10 cellular contexts compared by ENCODE assay signal in genomic region chr11:65921033-65921555, GRCh38. TPM values are rescaled to one million over a fixed set of nuclear protein-coding genes. Genes with fewer than 3 reads are reported as not detected.
DNase-seq lines count a peak whose midpoint lies in the region; TF ChIP-seq lines count a peak whose summit lies in the region.
"Had no signal": no experiment of that assay in that cellular context is flagged by ENCODE, and none has a peak within 500 bp of the region (broad histone marks: within the 10 kb centered on the region; RNA-seq: fewer than 3 reads in every experiment).

No MANE protein-coding gene starts in this region.

- DNase-seq in Calu3 = no peak
- no peak for DNase-seq in PC-9
- DNase-seq in endothelial cell (ENCODE audit: low spot score) = no peak
- no peak for DNase-seq in stimulated activated CD4-positive, alpha-beta T cell treated with anti-CD3 and anti-CD28 coated beads, Interleukin-4, amount 100 ng/mL, for 1 hour
- no peak for DNase-seq in T1000 (lab: John Stamatoyannopoulos, UW)
- DNase-seq in nephron progenitor cell = no peak
- DNase-seq: NCI-H446 treated with DMSO at 0.1 percent for 48 hours, thyroid gland had no signal

- H3K27me3 Mint-ChIP-seq in Calu3 (ENCODE audit: unreplicated experiment) (no peaks in the 10 kb centered on the region), endothelial cell (ENCODE audit: unreplicated experiment) (peaks cover 7% of the 10 kb centered on the region), nephron progenitor cell (ENCODE audit: low read depth, poor library complexity) (no peaks in the 10 kb centered on the region)

- TF ChIP-seq CTCF in Calu3 (IDR thresholded peaks at IDR 0.05; ENCODE audit: unreplicated experiment) = no peak
- no peak for TF ChIP-seq CTCF in PC-9 (conservative IDR thresholded peaks at IDR 0.05)
- no peak for TF ChIP-seq CTCF in endothelial cell (IDR thresholded peaks at IDR 0.05; ENCODE audit: unreplicated experiment)
- no peak for TF ChIP-seq CTCF in parathyroid adenoma (IDR thresholded peaks at IDR 0.05)
- TF ChIP-seq CTCF in nephron progenitor cell (IDR thresholded peaks at IDR 0.05) = no peak

- H3K4me2 ChIP-seq in PC-9 = peak overlapping the region; percentile 94
- H3K4me2 ChIP-seq in parathyroid adenoma (ENCODE audit: low read length) = peak overlapping the region; percentile 61

- BruUV-seq in Calu3 (replicated peaks; lab: Mats Ljungman, UMichigan) = no TSS peak
- BruUV-seq in PC-9 (replicated peaks; lab: Mats Ljungman, UMichigan) = no TSS peak

- no peaks in the 10 kb centered on the region for H4K20me1 ChIP-seq in PC-9 (ENCODE audit: insufficient read depth)

- H3K79me2 ChIP-seq in PC-9 (ENCODE audit: low read depth) (peaks cover 40% of the 10 kb centered on the region), parathyroid adenoma (peaks cover 2% of the 10 kb centered on the region)

- H3K9me2 ChIP-seq in PC-9 (ENCODE audit: insufficient read depth) = no peaks in the 10 kb centered on the region

- H3K27ac ChIP-seq in PC-9 (no peak overlapping the region), parathyroid adenoma (no peak overlapping the region)

- intact Hi-C loops in Calu3 (cut with micrococcal nuclease; ENCODE audit: unreplicated experiment) = no loop called here
- intact Hi-C loops in PC-9 (cut with micrococcal nuclease; ENCODE audit: unreplicated experiment) = no loop called here

- H3K9me3 Mint-ChIP-seq in Calu3 (ENCODE audit: low read depth, unreplicated experiment) (no peaks in the 10 kb centered on the region), endothelial cell (ENCODE audit: unreplicated experiment) (no peaks in the 10 kb centered on the region), nephron progenitor cell (no peaks in the 10 kb centered on the region)

- peaks cover 38% of the 10 kb centered on the region; the same call in 1 of the 2 replicates for H3F3A ChIP-seq in PC-9 (ENCODE audit: insufficient read depth, low read depth)

- H3K4me1 Mint-ChIP-seq in Calu3 (ENCODE audit: low read depth, unreplicated experiment) = peaks cover 20% of the 10 kb centered on the region
- H3K4me1 Mint-ChIP-seq in endothelial cell (ENCODE audit: unreplicated experiment) = peaks cover 6% of the 10 kb centered on the region
- peaks cover 21% of the 10 kb centered on the region for H3K4me1 Mint-ChIP-seq in nephron progenitor cell

- H3K4me3 ChIP-seq in PC-9 (no peak overlapping the region), parathyroid adenoma (ENCODE audit: low read depth, low read length) (no peak overlapping the region)

- H3K4me1 ChIP-seq in PC-9 (replicated peaks; ENCODE audit: insufficient read depth) (peaks cover 32% of the 10 kb centered on the region), parathyroid adenoma (no peaks in the 10 kb centered on the region)

- H3K27me3 ChIP-seq in PC-9 (ENCODE audit: insufficient read depth, low read depth) (no peaks in the 10 kb centered on the region), parathyroid adenoma (ENCODE audit: control insufficient read depth, insufficient read depth, low read length) (no peaks in the 10 kb centered on the region)
- H3K27me3 ChIP-seq: thyroid gland had no signal

- H3K27ac Mint-ChIP-seq in Calu3 (ENCODE audit: unreplicated experiment) (no peak overlapping the region), endothelial cell (ENCODE audit: unreplicated experiment) (no peak overlapping the region), nephron progenitor cell (no peak overlapping the region)

- no peak overlapping the region for H2AFZ ChIP-seq in PC-9
- no peak overlapping the region for H2AFZ ChIP-seq in parathyroid adenoma

- peaks cover 6% of the 10 kb centered on the region; the same call in 1 of the 2 replicates for H3K36me3 ChIP-seq in PC-9 (ENCODE audit: low read depth)
- no peaks in the 10 kb centered on the region for H3K36me3 ChIP-seq in parathyroid adenoma (ENCODE audit: control insufficient read depth, insufficient read depth, low read length)

- POLR2A ChIA-PET in PC-9 (lab: Charles Lee; ENCODE audit: unreplicated experiment) = interaction anchor here (0.7 kb wide), 1 partner anchor 20 kb away, joined by 3 read pairs; no protein-coding TSS in a partner anchor

- peaks cover 63% of the 10 kb centered on the region for H3K36me3 Mint-ChIP-seq in Calu3 (ENCODE audit: insufficient read depth, unreplicated experiment)
- peaks cover 8% of the 10 kb centered on the region for H3K36me3 Mint-ChIP-seq in endothelial cell (ENCODE audit: low read depth, unreplicated experiment)
- H3K36me3 Mint-ChIP-seq in nephron progenitor cell (ENCODE audit: low read depth) = peaks cover 26% of the 10 kb centered on the region

- H3K4me3 Mint-ChIP-seq in Calu3 (ENCODE audit: low read depth, unreplicated experiment) (peak overlapping the region; percentile 94), endothelial cell (ENCODE audit: unreplicated experiment) (peak overlapping the region; percentile 90), nephron progenitor cell (no peak overlapping the region)

- CTCF ChIA-PET in Calu3 (lab: Charles Lee) = interaction anchor here (0.6 kb wide), 1 partner anchor 23 kb away, joined by 3 read pairs; no protein-coding TSS in a partner anchor
- CTCF ChIA-PET in PC-9 (lab: Charles Lee) = no interaction called here

- no peaks in the 10 kb centered on the region for H3K9me3 ChIP-seq in PC-9 (ENCODE audit: insufficient read depth, low read depth)
- H3K9me3 ChIP-seq in parathyroid adenoma (ENCODE audit: control insufficient read depth, low read length) = no peaks in the 10 kb centered on the region
- H3K9me3 ChIP-seq: thyroid gland had no signal

- H3K9ac ChIP-seq in parathyroid adenoma = no peak overlapping the region

RNA-seq across cellular contexts. Expression of gene DRAP1, which starts 1.9 kb away (rescaled TPM):
- 106 and 114 TPM in 2 replicates for total RNA-seq in Calu3 (2022)
- total RNA-seq in PC-9 (2021) = 196 and 220 TPM in 2 replicates
- 79.6 TPM for total RNA-seq in endothelial cell (ENCODE audit: unreplicated experiment)

RNA-seq across cellular contexts. Expression of gene C11orf68, which starts 2.2 kb away (rescaled TPM):
- total RNA-seq in Calu3 (2022) (25.9 and 27.4 TPM in 2 replicates), PC-9 (2021) (36.5 and 43.9 TPM in 2 replicates), endothelial cell (ENCODE audit: unreplicated experiment) (31.1 TPM)

RNA-seq across cellular contexts. Expression of gene FOSL1, which starts 20.9 kb away (rescaled TPM):
- total RNA-seq in Calu3 (2022) = 69.8 and 76.1 TPM in 2 replicates
- 58.8 and 69.9 TPM in 2 replicates for total RNA-seq in PC-9 (2021)
- 1.3 TPM for total RNA-seq in endothelial cell (ENCODE audit: unreplicated experiment)

RNA-seq across cellular contexts. Expression of gene TSGA10IP, which starts 24.2 kb away (rescaled TPM):
- total RNA-seq in Calu3 (2022) (not detected in 2 replicates), PC-9 (2021) (not detected in 2 replicates), endothelial cell (ENCODE audit: unreplicated experiment) (not detected)
- total RNA-seq: K562 had no signal

RNA-seq across cellular contexts. Expression of gene CCDC85B, which starts 30.6 kb away (rescaled TPM):
- total RNA-seq in Calu3 (2022) (26.6 and 30.2 TPM in 2 replicates), PC-9 (2021) (45.0 and 95.0 TPM in 2 replicates), endothelial cell (ENCODE audit: unreplicated experiment) (90.7 TPM)

Comparison
In these comparisons a context has a peak if more than half of its experiments do, and no peak if none do; other contexts are left out.
1. RNA of gene FOSL1, which starts 20.9 kb away (total RNA-seq): 69.8 to 76.1 TPM in Calu3 and 58.8 to 69.9 TPM in PC-9; 1.3 TPM in endothelial cell (single experiment); every median in the first group is over 10 times any median in the second.